ENCODE assay signal across 28 cellular contexts in genomic region chr6:113129991-113130390, GRCh38.
"Had no signal": no experiment of that assay in that cellular context is flagged by ENCODE, and none has a peak within 500 bp of the region (broad histone marks: within the 10 kb centered on the region; RNA-seq: fewer than 3 reads in every experiment).

No MANE protein-coding gene starts in this region.

- H3K4me3 ChIP-seq: SJSA1 had no signal

- H3K27me3 ChIP-seq: SJSA1 had no signal

- H3K4me1 Mint-ChIP-seq: activated CD4-positive, alpha-beta T cell treated with anti-CD3 and anti-CD28 coated beads, Interleukin-2, amount 10 ng/mL, durations not matched to agents 24 days and 14 days; activated naive CD4-positive, alpha-beta T cell treated with anti-CD3 and anti-CD28 coated beads, Interleukin-2, amount 50 U/mL, for 24 hours; activated naive CD8-positive, alpha-beta T cell treated with anti-CD3 and anti-CD28 coated beads, Interleukin-2, amount 10 ng/mL, durations not matched to agents 7 days and 5 days; activated T-helper 17 cell treated with anti-CD3 and anti-CD28 coated beads, Interleukin-2, amount 50 U/mL, for 72 hours; brain had no signal

- H3K9me3 Mint-ChIP-seq: activated CD4-positive, alpha-beta T cell treated with anti-CD3 and anti-CD28 coated beads, Interleukin-2, amount 10 ng/mL, durations not matched to agents 24 days and 14 days; activated CD8-positive, alpha-beta T cell treated with anti-CD3 and anti-CD28 coated beads for 36 hours; activated naive CD4-positive, alpha-beta T cell treated with anti-CD3 and anti-CD28 coated beads, Interleukin-2, amount 50 U/mL, for 24 hours; activated naive CD8-positive, alpha-beta T cell treated with anti-CD3 and anti-CD28 coated beads, Interleukin-2, amount 10 ng/mL, durations not matched to agents 7 days and 5 days; activated T-helper 17 cell treated with anti-CD3 and anti-CD28 coated beads, Interleukin-2, amount 50 U/mL, for 72 hours; T-helper 1 cell treated with Interleukin-12 subunit alpha and Interleukin-12 subunit beta and Interleukin-4 antibody, amounts not matched to agents 30 μg/mL and 1 μg/mL, for 36 hours; T-helper 2 cell treated with Interferon-gamma antibody and Interleukin-4, amounts not matched to agents 5 μg/mL and 100 μg/mL, for 36 hours had no signal

- H3K27ac ChIP-seq: KMS-11, SJSA1 had no signal

- H3K36me3 Mint-ChIP-seq: activated naive CD4-positive, alpha-beta T cell treated with anti-CD3 and anti-CD28 coated beads, Interleukin-2, amount 50 U/mL, for 24 hours; activated naive CD8-positive, alpha-beta T cell treated with anti-CD3 and anti-CD28 coated beads, Interleukin-2, amount 10 ng/mL, durations not matched to agents 7 days and 5 days; brain had no signal

- H3K27me3 Mint-ChIP-seq: activated CD4-positive, alpha-beta T cell treated with anti-CD3 and anti-CD28 coated beads, Interleukin-2, amount 10 ng/mL, durations not matched to agents 24 days and 14 days; activated CD8-positive, alpha-beta T cell treated with anti-CD3 and anti-CD28 coated beads for 36 hours; activated naive CD4-positive, alpha-beta T cell treated with anti-CD3 and anti-CD28 coated beads, Interleukin-2, amount 50 U/mL, for 24 hours; activated naive CD8-positive, alpha-beta T cell treated with anti-CD3 and anti-CD28 coated beads, Interleukin-2, amount 10 ng/mL, durations not matched to agents 7 days and 5 days; activated T-helper 17 cell treated with anti-CD3 and anti-CD28 coated beads, Interleukin-2, amount 50 U/mL, for 72 hours; brain had no signal

- H3K9me3 ChIP-seq: SJSA1, SK-N-SH had no signal

- H3K9ac ChIP-seq: KMS-11, SK-N-SH had no signal

- H3K27ac Mint-ChIP-seq: activated CD4-positive, alpha-beta T cell treated with anti-CD3 and anti-CD28 coated beads, Interleukin-2, amount 10 ng/mL, durations not matched to agents 24 days and 14 days; activated CD8-positive, alpha-beta T cell treated with anti-CD3 and anti-CD28 coated beads for 36 hours; activated naive CD4-positive, alpha-beta T cell treated with anti-CD3 and anti-CD28 coated beads, Interleukin-2, amount 50 U/mL, for 24 hours; activated naive CD8-positive, alpha-beta T cell treated with anti-CD3 and anti-CD28 coated beads, Interleukin-2, amount 10 ng/mL, durations not matched to agents 7 days and 5 days; activated T-cell treated with anti-CD3 and anti-CD28 coated beads, Interleukin-2, amount 50 U/mL, for 72 hours; activated T-helper 17 cell treated with anti-CD3 and anti-CD28 coated beads, Interleukin-2, amount 50 U/mL, for 72 hours; brain; T-helper 1 cell treated with Interleukin-12 subunit alpha and Interleukin-12 subunit beta and Interleukin-4 antibody, amounts not matched to agents 30 μg/mL and 1 μg/mL, for 36 hours; T-helper 2 cell treated with Interferon-gamma antibody and Interleukin-4, amounts not matched to agents 5 μg/mL and 100 μg/mL, for 36 hours had no signal

- H3K4me3 Mint-ChIP-seq: activated CD4-positive, alpha-beta T cell treated with anti-CD3 and anti-CD28 coated beads, Interleukin-2, amount 10 ng/mL, durations not matched to agents 24 days and 14 days; activated CD8-positive, alpha-beta T cell treated with anti-CD3 and anti-CD28 coated beads for 36 hours; activated naive CD4-positive, alpha-beta T cell treated with anti-CD3 and anti-CD28 coated beads, Interleukin-2, amount 50 U/mL, for 24 hours; activated naive CD8-positive, alpha-beta T cell treated with anti-CD3 and anti-CD28 coated beads, Interleukin-2, amount 10 ng/mL, durations not matched to agents 7 days and 5 days; activated T-cell treated with anti-CD3 and anti-CD28 coated beads, Interleukin-2, amount 50 U/mL, for 72 hours; activated T-helper 17 cell treated with anti-CD3 and anti-CD28 coated beads, Interleukin-2, amount 50 U/mL, for 72 hours; brain; T-helper 1 cell treated with Interleukin-12 subunit alpha and Interleukin-12 subunit beta and Interleukin-4 antibody, amounts not matched to agents 30 μg/mL and 1 μg/mL, for 36 hours; T-helper 2 cell treated with Interferon-gamma antibody and Interleukin-4, amounts not matched to agents 5 μg/mL and 100 μg/mL, for 36 hours had no signal

- H3K36me3 ChIP-seq: SJSA1 had no signal

- H3K4me2 ChIP-seq: KMS-11, SK-N-SH had no signal

- H3K4me1 ChIP-seq: SJSA1 had no signal

- DNase-seq: activated CD4-positive, alpha-beta T cell treated with anti-CD3 and anti-CD28 coated beads, Interleukin-2, amount 10 ng/mL, durations not matched to agents 24 days and 14 days; activated CD4-positive, alpha-beta T cell treated with anti-CD3 and anti-CD28 coated beads, Interleukin-2, amount 50 U/mL, for 4 hours; activated CD8-positive, alpha-beta T cell treated with anti-CD3 and anti-CD28 coated beads for 36 hours; activated effector memory CD4-positive, alpha-beta T cell treated with anti-CD3 and anti-CD28 coated beads, Interleukin-2, amount 50 U/mL, for 16 hours; activated naive CD4-positive, alpha-beta T cell treated with Interleukin-2 at 50 U/mL for 16 hours; activated naive CD8-positive, alpha-beta T cell treated with anti-CD3 and anti-CD28 coated beads, Interleukin-2, amount 10 ng/mL, durations not matched to agents 7 days and 5 days; activated T-cell treated with anti-CD3 and anti-CD28 coated beads, Interleukin-2, amount 50 U/mL, for 1 hour; activated T-cell treated with anti-CD3 and anti-CD28 coated beads, Interleukin-2, amount 50 U/mL, for 72 hours; central memory CD4-positive, alpha-beta T cell; NCI-H1048; NCI-H1105 treated with DMSO at 0.1 percent for 48 hours; NCI-H1436; NCI-H1694; NCI-H1930; NCI-H2081 treated with DMSO at 0.1 percent for 48 hours; NCI-H345; NCI-H524 treated with DMSO at 0.1 percent for 48 hours; NK-92 treated with Interleukin-12 subunit alpha and Interleukin-12 subunit beta, amount 100 ng/mL, for 24 hours; OCI-M1; SHP77 treated with DMSO at 0.1 percent for 48 hours; SK-N-SH had no signal
